ENCODE assay signal across 28 cellular contexts in genomic region chr1:153341431-153341934, GRCh38. TPM values are rescaled to one million over a fixed set of nuclear protein-coding genes. Genes with fewer than 3 reads are reported as not detected.
"Had no signal": no experiment of that assay in that cellular context is flagged by ENCODE, and none has a peak within 500 bp of the region (broad histone marks: within the 10 kb centered on the region; RNA-seq: fewer than 3 reads in every experiment).

No MANE protein-coding gene starts in this region.

- H3K27ac ChIP-seq: breast epithelium, gastroesophageal sphincter, parathyroid adenoma, right atrium auricular region, stomach, suprapubic skin, tibial nerve had no signal

- H3K27ac Mint-ChIP-seq: activated B cell treated with CpG ODN at 0.5 μM for 24 hours; stimulated activated naive B cell treated with anti-CD40 and anti-IgM and Interleukin-4, amounts not matched to agents 10 μg/mL and 1 μg/mL and 100 μg/mL, for 72 hours; T-helper 2 cell treated with Interferon-gamma antibody and Interleukin-4, amounts not matched to agents 5 μg/mL and 100 μg/mL, for 36 hours had no signal

- DNase-seq: activated B cell treated with CpG ODN at 0.5 μM for 24 hours; activated CD4-positive, alpha-beta T cell treated with anti-CD3 and anti-CD28 coated beads, Interleukin-2, amount 50 U/mL, for 4 hours; activated naive CD4-positive, alpha-beta T cell; activated T-cell treated with anti-CD3 and anti-CD28 coated beads, Interleukin-2, amount 50 U/mL, for 48 hours; dermis blood vessel endothelial cell; effector CD4-positive, alpha-beta T cell; naive thymus-derived CD8-positive, alpha-beta T cell; nucleus accumbens; stimulated activated CD4-positive, alpha-beta T cell treated with anti-CD3 and anti-CD28 coated beads, Interleukin-2, amount 100 ng/mL, for 24 hours; stimulated activated naive B cell treated with anti-CD40 and anti-IgM and Interleukin-4, amounts not matched to agents 10 μg/mL and 1 μg/mL and 100 μg/mL, for 72 hours; stomach; T-helper 1 cell had no signal

- H3K36me3 Mint-ChIP-seq: activated naive CD4-positive, alpha-beta T cell treated with anti-CD3 and anti-CD28 coated beads, Interleukin-2, amount 50 U/mL, for 72 hours; naive thymus-derived CD8-positive, alpha-beta T cell; stimulated activated naive B cell treated with anti-CD40 and anti-IgM and Interleukin-4, amounts not matched to agents 10 μg/mL and 1 μg/mL and 100 μg/mL, for 72 hours had no signal

- H3K4me3 Mint-ChIP-seq: activated B cell treated with CpG ODN at 0.5 μM for 24 hours; central memory CD8-positive, alpha-beta T cell; neural crest cell; stimulated activated naive B cell treated with anti-CD40 and anti-IgM and Interleukin-4, amounts not matched to agents 10 μg/mL and 1 μg/mL and 100 μg/mL, for 72 hours; T-helper 2 cell treated with Interferon-gamma antibody and Interleukin-4, amounts not matched to agents 5 μg/mL and 100 μg/mL, for 36 hours had no signal

- H3K4me3 ChIP-seq: breast epithelium, gastroesophageal sphincter, right atrium auricular region, smooth muscle cell, stomach, suprapubic skin, tibial nerve had no signal

- H3K4me1 Mint-ChIP-seq: neural crest cell had no signal

- H3K4me1 ChIP-seq: breast epithelium, gastroesophageal sphincter, parathyroid adenoma, right atrium auricular region, tibial nerve had no signal

- H3K9me3 ChIP-seq: breast epithelium, gastroesophageal sphincter, right atrium auricular region, stomach, suprapubic skin, tibial nerve had no signal

- ATAC-seq: activated naive CD4-positive, alpha-beta T cell treated with anti-CD3 and anti-CD28 coated beads, Interleukin-2, amount 50 U/mL, for 72 hours; gastroesophageal sphincter; naive thymus-derived CD8-positive, alpha-beta T cell; stimulated activated naive B cell treated with anti-CD40 and anti-IgM and Interleukin-4, amounts not matched to agents 10 μg/mL and 1 μg/mL and 100 μg/mL, for 72 hours had no signal

- H3K36me3 ChIP-seq: breast epithelium, gastroesophageal sphincter, right atrium auricular region, stomach, suprapubic skin, tibial nerve had no signal

- H3K9me3 Mint-ChIP-seq: activated B cell treated with CpG ODN at 0.5 μM for 24 hours; central memory CD8-positive, alpha-beta T cell; naive thymus-derived CD8-positive, alpha-beta T cell; neural crest cell; stimulated activated naive B cell treated with anti-CD40 and anti-IgM and Interleukin-4, amounts not matched to agents 10 μg/mL and 1 μg/mL and 100 μg/mL, for 72 hours; T-helper 2 cell treated with Interferon-gamma antibody and Interleukin-4, amounts not matched to agents 5 μg/mL and 100 μg/mL, for 36 hours had no signal

RNA-seq across cellular contexts. Expression of gene PGLYRP4, which starts 7.2 kb away (rescaled TPM):
- total RNA-seq: activated B cell treated with CpG ODN at 0.5 μM for 24 hours; activated naive CD4-positive, alpha-beta T cell treated with anti-CD3 and anti-CD28 coated beads, Interleukin-2, amount 50 U/mL, for 72 hours; breast epithelium; dermis blood vessel endothelial cell; fibroblast of lung; fibroblast of villous mesenchyme; gastroesophageal sphincter; naive thymus-derived CD8-positive, alpha-beta T cell; neural crest cell; pulmonary artery endothelial cell; right atrium auricular region; stomach; tibial nerve; urinary bladder had no signal
- polyA plus RNA-seq: fibroblast of lung; naive thymus-derived CD8-positive, alpha-beta T cell had no signal

RNA-seq across cellular contexts. Expression of gene S100A9, which starts 16.2 kb away (rescaled TPM):
- total RNA-seq: fibroblast of lung, fibroblast of villous mesenchyme, neural crest cell had no signal
- polyA plus RNA-seq: fibroblast of lung had no signal

RNA-seq across cellular contexts. Expression of gene PGLYRP3, which starts 28.7 kb away (rescaled TPM):
- total RNA-seq: activated B cell treated with CpG ODN at 0.5 μM for 24 hours; activated naive CD4-positive, alpha-beta T cell treated with anti-CD3 and anti-CD28 coated beads, Interleukin-2, amount 50 U/mL, for 72 hours; breast epithelium; dermis blood vessel endothelial cell; fibroblast of lung; fibroblast of villous mesenchyme; kidney epithelial cell; naive thymus-derived CD8-positive, alpha-beta T cell; neural crest cell; pulmonary artery endothelial cell; right atrium auricular region; smooth muscle cell; stomach; tibial nerve; urinary bladder had no signal
- polyA plus RNA-seq: fibroblast of lung; naive thymus-derived CD8-positive, alpha-beta T cell; urinary bladder had no signal

RNA-seq across cellular contexts. Expression of gene S100A12, which starts 33.9 kb away (rescaled TPM):
- total RNA-seq: activated B cell treated with CpG ODN at 0.5 μM for 24 hours; activated naive CD4-positive, alpha-beta T cell treated with anti-CD3 and anti-CD28 coated beads, Interleukin-2, amount 50 U/mL, for 72 hours; dermis blood vessel endothelial cell; fibroblast of lung; fibroblast of villous mesenchyme; kidney epithelial cell; naive thymus-derived CD8-positive, alpha-beta T cell; neural crest cell; pulmonary artery endothelial cell; smooth muscle cell; suprapubic skin; tibial nerve had no signal
- polyA plus RNA-seq: fibroblast of lung, smooth muscle cell had no signal

RNA-seq across cellular contexts. Expression of gene S100A8, which starts 49.4 kb away (rescaled TPM):
- total RNA-seq: activated B cell treated with CpG ODN at 0.5 μM for 24 hours; activated naive CD4-positive, alpha-beta T cell treated with anti-CD3 and anti-CD28 coated beads, Interleukin-2, amount 50 U/mL, for 72 hours; dermis blood vessel endothelial cell; fibroblast of lung; fibroblast of villous mesenchyme; kidney epithelial cell; naive thymus-derived CD8-positive, alpha-beta T cell; neural crest cell; pulmonary artery endothelial cell; smooth muscle cell had no signal
- polyA plus RNA-seq: fibroblast of lung had no signal
